ENCODE assay signal across 23 cellular contexts in genomic region chr6:155543141-155543870, GRCh38.
DNase-seq lines count a peak whose midpoint lies in the region; FAIRE-seq and TF ChIP-seq lines count a peak whose summit lies in the region.
"Had no signal": no experiment of that assay in that cellular context is flagged by ENCODE, and none has a peak within 500 bp of the region (broad histone marks: within the 10 kb centered on the region; RNA-seq: fewer than 3 reads in every experiment).

No MANE protein-coding gene starts in this region.

- H4K20me1 ChIP-seq in astrocyte (ENCODE audit: insufficient read depth, low read length) (no peaks in the 10 kb centered on the region), smooth muscle cell (ENCODE audit: low read depth) (no peaks in the 10 kb centered on the region)

- H3K36me3 ChIP-seq in astrocyte (ENCODE audit: insufficient read depth, low read length): no peaks in the 10 kb centered on the region
- no peaks in the 10 kb centered on the region for H3K36me3 ChIP-seq in smooth muscle cell (ENCODE audit: low read depth)
- H3K36me3 ChIP-seq: HAP-1 had no signal

- peak; percentile 8 for DNase-seq in astrocyte (ENCODE audit: low read depth)
- DNase-seq in left kidney (ENCODE audit: low read depth, low spot score): peak; percentile 24
- no peak for DNase-seq in smooth muscle cell (lab: John Stamatoyannopoulos, UW; ENCODE audit: unreplicated experiment)
- no peak for DNase-seq in middle frontal gyrus (ENCODE audit: extremely low spot score, low spot score)
- no peak for DNase-seq in T-helper 2 cell treated with Interferon-gamma antibody and Interleukin-4, amounts not matched to agents 5 μg/mL and 100 μg/mL, for 36 hours (ENCODE audit: low spot score)
- DNase-seq in activated naive CD4-positive, alpha-beta T cell treated with anti-CD3 and anti-CD28 coated beads, Interleukin-2, amount 50 U/mL, for 16 hours: no peak
- DNase-seq: ACHN, DMS79 treated with DMSO at 0.1 percent for 48 hours, IMR-90, Kasumi-1, MM.1S, NCI-H1092, NCI-H1436 treated with DMSO at 0.1 percent for 48 hours, NCI-H2029, NCI-H510A, NCI-H748 treated with DMSO at 0.1 percent for 48 hours, Right ventricle myocardium superior, SK-N-SH had no signal

- H3K4me1 ChIP-seq in astrocyte (ENCODE audit: insufficient read depth, low read length) (no peaks in the 10 kb centered on the region), smooth muscle cell (ENCODE audit: low read depth) (no peaks in the 10 kb centered on the region)
- H3K4me1 ChIP-seq: HAP-1 had no signal

- no peak for TF ChIP-seq EP300 in Ishikawa (IDR thresholded peaks at IDR 0.05; ENCODE audit: borderline replicate concordance)

- H3K9me3 ChIP-seq in astrocyte (ENCODE audit: insufficient read depth, low read depth, low read length): no peaks in the 10 kb centered on the region
- H3K9me3 ChIP-seq in smooth muscle cell (replicated peaks; ENCODE audit: low read depth): no peaks in the 10 kb centered on the region
- H3K9me3 ChIP-seq: HAP-1, SK-N-SH had no signal

- H3K9ac ChIP-seq in astrocyte (ENCODE audit: low read length) (no peak overlapping the region), smooth muscle cell (ENCODE audit: low read depth) (no peak overlapping the region)
- H3K9ac ChIP-seq: SK-N-SH had no signal

- H3F3A ChIP-seq in smooth muscle cell (ENCODE audit: low read depth): no peaks in the 10 kb centered on the region

- 68% methylated on average over 6 of the region's 6 CpGs for WGBS in smooth muscle cell (ENCODE audit: low lambda C conversion rate)

- no peak for FAIRE-seq in astrocyte (lab: Jason Lieb, UNC)
- FAIRE-seq: G401.6, HTR-8/SVneo had no signal

- H3K27ac Mint-ChIP-seq in astrocyte (ENCODE audit: unreplicated experiment): no peak overlapping the region
- H3K27ac Mint-ChIP-seq in T-helper 2 cell treated with Interferon-gamma antibody and Interleukin-4, amounts not matched to agents 5 μg/mL and 100 μg/mL, for 36 hours: no peak overlapping the region
- H3K27ac Mint-ChIP-seq: CD14-positive monocyte had no signal

- no peaks in the 10 kb centered on the region for H3K79me2 ChIP-seq in astrocyte (ENCODE audit: insufficient read depth, low read length)
- no peaks in the 10 kb centered on the region for H3K79me2 ChIP-seq in smooth muscle cell (ENCODE audit: low read depth)

- H3K9me3 Mint-ChIP-seq in astrocyte (ENCODE audit: unreplicated experiment): no peaks in the 10 kb centered on the region
- no peaks in the 10 kb centered on the region for H3K9me3 Mint-ChIP-seq in T-helper 2 cell treated with Interferon-gamma antibody and Interleukin-4, amounts not matched to agents 5 μg/mL and 100 μg/mL, for 36 hours

- no peaks in the 10 kb centered on the region for H3K36me3 Mint-ChIP-seq in astrocyte (ENCODE audit: low read depth, unreplicated experiment)
- no peaks in the 10 kb centered on the region for H3K36me3 Mint-ChIP-seq in T-helper 2 cell treated with Interferon-gamma antibody and Interleukin-4, amounts not matched to agents 5 μg/mL and 100 μg/mL, for 36 hours (ENCODE audit: low read depth)
- H3K36me3 Mint-ChIP-seq: CD14-positive monocyte had no signal

- H3K4me1 Mint-ChIP-seq in astrocyte (ENCODE audit: low read depth, unreplicated experiment): peaks cover 2% of the 10 kb centered on the region
- no peaks in the 10 kb centered on the region for H3K4me1 Mint-ChIP-seq in T-helper 2 cell treated with Interferon-gamma antibody and Interleukin-4, amounts not matched to agents 5 μg/mL and 100 μg/mL, for 36 hours (ENCODE audit: low read depth)
- H3K4me1 Mint-ChIP-seq: CD14-positive monocyte had no signal

- H3K4me3 ChIP-seq in astrocyte (ENCODE audit: insufficient read depth, low read depth, low read length) (no peak overlapping the region), smooth muscle cell (no peak overlapping the region)
- H3K4me3 ChIP-seq: HAP-1 had no signal

- H3K27ac ChIP-seq in astrocyte (ENCODE audit: low read depth, low read length) (no peak overlapping the region), smooth muscle cell (ENCODE audit: low read depth) (peak overlapping the region; percentile 11)

- no peaks in the 10 kb centered on the region for H3K27me3 Mint-ChIP-seq in astrocyte (ENCODE audit: low read depth, unreplicated experiment)
- H3K27me3 Mint-ChIP-seq in T-helper 2 cell treated with Interferon-gamma antibody and Interleukin-4, amounts not matched to agents 5 μg/mL and 100 μg/mL, for 36 hours (ENCODE audit: low read depth): no peaks in the 10 kb centered on the region

- H3K4me3 Mint-ChIP-seq in astrocyte (ENCODE audit: unreplicated experiment): no peak overlapping the region
- H3K4me3 Mint-ChIP-seq in T-helper 2 cell treated with Interferon-gamma antibody and Interleukin-4, amounts not matched to agents 5 μg/mL and 100 μg/mL, for 36 hours: no peak overlapping the region
- H3K4me3 Mint-ChIP-seq: CD14-positive monocyte had no signal

- H2AFZ ChIP-seq in astrocyte (ENCODE audit: low read depth, low read length) (no peak overlapping the region), smooth muscle cell (ENCODE audit: low read depth) (peak overlapping the region; percentile 31)

- H3K4me2 ChIP-seq in astrocyte (ENCODE audit: low read length) (no peak overlapping the region), smooth muscle cell (peak overlapping the region; percentile 42)
- H3K4me2 ChIP-seq: SK-N-SH had no signal

- TF ChIP-seq CTCF in astrocyte (IDR thresholded peaks at IDR 0.05; ENCODE audit: insufficient read depth, low read depth, low read length) (no peak), smooth muscle cell (IDR thresholded peaks at IDR 0.05; ENCODE audit: borderline replicate concordance, insufficient read depth, poor library complexity, severe bottlenecking) (no peak)

- H3K27me3 ChIP-seq in astrocyte (ENCODE audit: insufficient read depth, low read length) (no peaks in the 10 kb centered on the region), smooth muscle cell (ENCODE audit: low read depth) (no peaks in the 10 kb centered on the region)

- TF ChIP-seq RAD21 in Ishikawa (IDR thresholded peaks at IDR 0.05; ENCODE audit: low read depth): no peak

TF ChIP-seq in Ishikawa, 13 proteins besides CTCF, POLR2A, EP300 and RAD21:
- TF ChIP-seq REST (IDR thresholded peaks at IDR 0.05; ENCODE audit: low read depth) (no peak), YY1 (IDR thresholded peaks at IDR 0.05; ENCODE audit: low read depth) (no peak), CREB1 (IDR thresholded peaks at IDR 0.05; ENCODE audit: low read depth) (no peak), NFIC (IDR thresholded peaks at IDR 0.05) (0 out of 2 replicates have a peak, but pooled peaks have one; percentile 15)
- TF ChIP-seq, protein P1, sequence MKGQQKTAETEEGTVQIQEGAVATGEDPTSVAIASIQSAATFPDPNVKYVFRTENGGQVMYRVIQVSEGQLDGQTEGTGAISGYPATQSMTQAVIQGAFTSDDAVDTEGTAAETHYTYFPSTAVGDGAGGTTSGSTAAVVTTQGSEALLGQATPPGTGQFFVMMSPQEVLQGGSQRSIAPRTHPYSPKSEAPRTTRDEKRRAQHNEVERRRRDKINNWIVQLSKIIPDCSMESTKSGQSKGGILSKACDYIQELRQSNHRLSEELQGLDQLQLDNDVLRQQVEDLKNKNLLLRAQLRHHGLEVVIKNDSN (IDR thresholded peaks at IDR 0.05): no peak
TF ChIP-seq in Ishikawa: peak in this region for 1.

Comparison
In these comparisons a context has a peak if more than half of its experiments do, and no peak if none do; other contexts are left out.
1. DNase-seq: peak in astrocyte (single experiment) and left kidney (single experiment); none in smooth muscle cell (single experiment), middle frontal gyrus (single experiment), T-helper 2 cell treated with Interferon-gamma antibody and Interleukin-4, amounts not matched to agents 5 μg/mL and 100 μg/mL, for 36 hours (single experiment) and activated naive CD4-positive, alpha-beta T cell treated with anti-CD3 and anti-CD28 coated beads, Interleukin-2, amount 50 U/mL, for 16 hours (single experiment).